ENCODE assay signal across 8 cellular contexts in genomic region chr10:75772153-75772887, GRCh38.
DNase-seq lines count a peak whose midpoint lies in the region; ATAC-seq and TF ChIP-seq lines count a peak whose summit lies in the region.

No MANE protein-coding gene starts in this region.

- 51 to 72% (median 61%) methylated on average over 8 of the region's 8 CpGs for WGBS in heart left ventricle, 4 donors

- H3K36me3 Mint-ChIP-seq in stimulated activated memory B cell treated with anti-CD40 and anti-IgM and Interleukin-4, amounts not matched to agents 10 μg/mL and 1 μg/mL and 100 μg/mL, for 72 hours = no peaks in the 10 kb centered on the region

- ATAC-seq in heart left ventricle = peak in 1 of 4 donors; percentile 18
- no peak for ATAC-seq in Right ventricle myocardium superior (ENCODE audit: poor library complexity)
- no peak for ATAC-seq in stimulated activated memory B cell treated with anti-CD40 and anti-IgM and Interleukin-4, amounts not matched to agents 10 μg/mL and 1 μg/mL and 100 μg/mL, for 72 hours

- peak overlapping the region; percentile 15 to 44 for H3K9ac ChIP-seq in duodenal mucosa (ENCODE audit: low read depth in 1 of 2, low read length in 2 of 2)

- TF ChIP-seq CTCF in heart left ventricle (IDR thresholded peaks at IDR 0.05) (no peak), GM13976 (IDR thresholded peaks at IDR 0.05; ENCODE audit: borderline replicate concordance, control extremely low read depth, extremely low read depth, insufficient read depth, missing control alignments) (no peak)

- H3K4me3 ChIP-seq in heart left ventricle = peak overlapping the region in 10 of 12 donors; percentile 15 to 50 (median 36)
- H3K4me3 ChIP-seq in duodenal mucosa (ENCODE audit: low read depth in 1 of 2, low read length in 2 of 2) = peak overlapping the region; percentile 68 to 77

- peak overlapping the region; percentile 48 for H3K4me3 Mint-ChIP-seq in stimulated activated memory B cell treated with anti-CD40 and anti-IgM and Interleukin-4, amounts not matched to agents 10 μg/mL and 1 μg/mL and 100 μg/mL, for 72 hours

- peaks cover 0 to 46% (median 16%) of the 10 kb centered on the region in 12 donors for H3K4me1 ChIP-seq in heart left ventricle
- peaks cover 8 to 21% of the 10 kb centered on the region in 2 donors for H3K4me1 ChIP-seq in duodenal mucosa (ENCODE audit: control insufficient read depth in 1 of 2, insufficient read depth in 2 of 2, low read length in 2 of 2)

- in situ Hi-C loops in GM13976 (cut with MboI; ENCODE audit: low sequenced_read_pairs, unreplicated experiment) = no loop called here

- intact Hi-C loops in heart left ventricle (cut with DNase I) (loop anchor here in 8 of 10 donors (5.0 to 10.0 kb wide), 4 partner anchors 118 to 375 kb away; partner anchors contain the start of gene ZNF503 (in 6 of the 8)), Right ventricle myocardium superior (cut with DNase I) (loop anchor here (10.0 kb wide), 1 partner anchor 368 kb away; the partner anchor contains the start of gene ZNF503)

- H3K27me3 Mint-ChIP-seq in stimulated activated memory B cell treated with anti-CD40 and anti-IgM and Interleukin-4, amounts not matched to agents 10 μg/mL and 1 μg/mL and 100 μg/mL, for 72 hours = no peaks in the 10 kb centered on the region

- H3K9me3 ChIP-seq in heart left ventricle (no peaks in the 10 kb centered on the region), duodenal mucosa (ENCODE audit: control insufficient read depth in 1 of 2, low read length in 2 of 2) (no peaks in the 10 kb centered on the region)

- H3K27ac Mint-ChIP-seq in stimulated activated memory B cell treated with anti-CD40 and anti-IgM and Interleukin-4, amounts not matched to agents 10 μg/mL and 1 μg/mL and 100 μg/mL, for 72 hours = no peak overlapping the region

- no peak for TF ChIP-seq POLR2A in heart left ventricle (IDR thresholded peaks at IDR 0.05)

- H3K27me3 ChIP-seq in heart left ventricle (no peaks in the 10 kb centered on the region), duodenal mucosa (ENCODE audit: control insufficient read depth in 1 of 2, insufficient read depth in 2 of 2, low read length in 2 of 2) (no peaks in the 10 kb centered on the region)

- no peaks in the 10 kb centered on the region for H3K9me3 Mint-ChIP-seq in stimulated activated memory B cell treated with anti-CD40 and anti-IgM and Interleukin-4, amounts not matched to agents 10 μg/mL and 1 μg/mL and 100 μg/mL, for 72 hours

- H3K36me3 ChIP-seq in heart left ventricle (no peaks in the 10 kb centered on the region), duodenal mucosa (ENCODE audit: control insufficient read depth in 1 of 2, insufficient read depth in 2 of 2, low read length in 2 of 2) (no peaks in the 10 kb centered on the region)

- H3K27ac ChIP-seq in heart left ventricle (peak overlapping the region; percentile 32 to 80 (median 50)), duodenal mucosa (ENCODE audit: low read depth, low read length) (peak overlapping the region; percentile 22)

- peaks cover 7% of the 10 kb centered on the region for H3K4me1 Mint-ChIP-seq in stimulated activated memory B cell treated with anti-CD40 and anti-IgM and Interleukin-4, amounts not matched to agents 10 μg/mL and 1 μg/mL and 100 μg/mL, for 72 hours

- no peak for DNase-seq in heart left ventricle
- no peak for DNase-seq in Right ventricle myocardium superior
- peak; percentile 9 for DNase-seq in M059J (ENCODE audit: low read depth)
- DNase-seq in GM13976 (ENCODE audit: low spot score) = no peak
- DNase-seq in OCI-M2 (lab: John Stamatoyannopoulos, UW; ENCODE audit: unreplicated experiment) = no peak
- no peak for DNase-seq in NCI-H2171 (lab: John Stamatoyannopoulos, UW)
